19 cellular contexts compared by ENCODE assay signal in the genomic region with DNA sequence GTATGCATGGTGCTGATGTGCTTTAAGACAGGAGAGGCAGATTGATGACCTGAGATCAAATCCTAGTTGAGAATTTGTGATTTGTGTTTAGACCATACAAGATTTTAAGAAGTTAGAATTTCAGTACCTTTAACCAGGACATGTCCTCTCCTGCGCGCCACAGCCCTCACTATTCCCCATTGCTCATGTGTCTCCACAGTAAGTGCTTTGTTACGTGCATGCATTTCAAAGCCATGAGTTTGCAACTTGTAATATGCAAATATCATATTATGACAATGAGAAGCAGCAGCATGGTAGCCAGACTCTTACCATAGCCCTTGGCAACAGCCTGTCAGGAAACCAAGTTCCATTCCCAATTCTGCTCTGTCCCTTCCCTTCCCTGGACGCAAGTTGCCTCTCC.
DNase-seq lines count a peak whose midpoint lies in the region; ATAC-seq and TF ChIP-seq lines count a peak whose summit lies in the region.
"Had no signal": no experiment of that assay in that cellular context is flagged by ENCODE, and none has a peak within 500 bp of the region (broad histone marks: within the 10 kb centered on the region; RNA-seq: fewer than 3 reads in every experiment).

No MANE protein-coding gene starts in this region.

- CTCF ChIA-PET in mammary epithelial cell (lab: Charles Lee; ENCODE audit: low non-redundant PET) (no interaction called here), MCF 10A (lab: Yijun Ruan, JAX) (interaction anchor here (0.5 to 2.5 kb wide), 11 partner anchors 8 to 598 kb away, joined by 3 to 9 read pairs (median 3); no protein-coding TSS in a partner anchor), WTC11 (lab: Charles Lee) (interaction anchor here (0.8 to 1.4 kb wide), 3 partner anchors 10 to 96 kb away, joined by 3 to 5 read pairs (median 3); no protein-coding TSS in a partner anchor), T-cell (lab: Charles Lee) (no interaction called here)

- H3K27me3 Mint-ChIP-seq in MCF 10A (ENCODE audit: insufficient read depth, unreplicated experiment) = peaks cover 52% of the 10 kb centered on the region
- H3K27me3 Mint-ChIP-seq in WTC11 (ENCODE audit: low read depth) = no peaks in the 10 kb centered on the region; the same call in 1 of the 2 replicates
- H3K27me3 Mint-ChIP-seq in T-cell = no peaks in the 10 kb centered on the region
- H3K27me3 Mint-ChIP-seq: CD4-positive, alpha-beta memory T cell had no signal

- H3K36me3 ChIP-seq in mammary epithelial cell (ENCODE audit: insufficient read depth, low read length) = no peaks in the 10 kb centered on the region
- H3K36me3 ChIP-seq: BLaER1, HAP-1 had no signal

- no peak overlapping the region for H3K9ac ChIP-seq in mammary epithelial cell (ENCODE audit: insufficient read depth, low read length)
- H3K9ac ChIP-seq: BLaER1 had no signal

- no peak for TF ChIP-seq CTCF in mammary epithelial cell (conservative IDR thresholded peaks at IDR 0.05 in 1 of 2, IDR thresholded peaks at IDR 0.05 in 1 of 2; ENCODE audit: extremely low read depth in 1 of 2, insufficient read depth in 1 of 2, low read depth in 1 of 2, low read length in 2 of 2)
- TF ChIP-seq CTCF in MCF 10A (IDR thresholded peaks at IDR 0.05; ENCODE audit: unreplicated experiment) = no peak
- no peak for TF ChIP-seq CTCF in WTC11 (IDR thresholded peaks at IDR 0.05)
- TF ChIP-seq CTCF in foreskin keratinocyte (conservative IDR thresholded peaks at IDR 0.05) = no peak

- no peak overlapping the region for H3K27ac Mint-ChIP-seq in MCF 10A (ENCODE audit: low read depth, unreplicated experiment)
- peak overlapping the region; percentile 2; the same call in 1 of the 2 replicates for H3K27ac Mint-ChIP-seq in WTC11
- H3K27ac Mint-ChIP-seq in T-cell = no peak overlapping the region
- H3K27ac Mint-ChIP-seq: CD14-positive monocyte; CD4-positive, alpha-beta memory T cell had no signal

- H3K4me1 ChIP-seq in mammary epithelial cell (ENCODE audit: insufficient read depth, low read length) (peaks cover 3% of the 10 kb centered on the region), foreskin keratinocyte (no peaks in the 10 kb centered on the region)
- H3K4me1 ChIP-seq: A549, BLaER1, HAP-1 had no signal

- no peaks in the 10 kb centered on the region for H4K20me1 ChIP-seq in mammary epithelial cell (ENCODE audit: insufficient read depth, low read length)
- H4K20me1 ChIP-seq: BLaER1 had no signal

- no peak overlapping the region for H3K4me2 ChIP-seq in mammary epithelial cell (ENCODE audit: insufficient read depth, low read depth, low read length)
- H3K4me2 ChIP-seq: A549, BLaER1 had no signal

- H2AFZ ChIP-seq in mammary epithelial cell (ENCODE audit: low read depth, low read length) = no peak overlapping the region

- BruUV-seq in mammary epithelial cell (replicated peaks; lab: Mats Ljungman, UMichigan) (no TSS peak), MCF 10A (replicated peaks; lab: Mats Ljungman, UMichigan) (no TSS peak)

- H3K79me2 ChIP-seq in mammary epithelial cell (ENCODE audit: insufficient read depth, low read length) = no peaks in the 10 kb centered on the region

- peaks cover 3% of the 10 kb centered on the region for H3K27me3 ChIP-seq in mammary epithelial cell (ENCODE audit: insufficient read depth, low read length)
- H3K27me3 ChIP-seq in foreskin keratinocyte = no peaks in the 10 kb centered on the region
- H3K27me3 ChIP-seq: BLaER1 had no signal

- peak; percentile 16; the same call in 1 of the 2 replicates for ATAC-seq in WTC11
- peak; percentile 90 for ATAC-seq in foreskin keratinocyte
- no peak for ATAC-seq in T-cell (replicated peaks in 1 of 4)
- ATAC-seq in HG02973 (IDR thresholded peaks at IDR 0.05; ENCODE audit: unreplicated experiment) = no peak
- ATAC-seq: A549, K562 had no signal

- H3K9me3 Mint-ChIP-seq in MCF 10A (ENCODE audit: unreplicated experiment) = no peaks in the 10 kb centered on the region
- H3K9me3 Mint-ChIP-seq in WTC11 = peaks cover 8% of the 10 kb centered on the region
- H3K9me3 Mint-ChIP-seq in T-cell = no peaks in the 10 kb centered on the region
- H3K9me3 Mint-ChIP-seq: CD4-positive, alpha-beta memory T cell had no signal

- DNase-seq in mammary epithelial cell (peak; percentile 15), MCF 10A (ENCODE audit: unreplicated experiment) (no peak), WTC11 (ENCODE audit: low spot score) (no peak), foreskin keratinocyte (peak; percentile 32 to 61), occipital lobe (lab: John Stamatoyannopoulos, UW) (no peak), T-cell (no peak)
- DNase-seq: Calu3; CD4-positive, alpha-beta memory T cell; DMS 273 treated with DMSO at 0.1 percent for 48 hours; DND-41; EL; IMR-90 had no signal

- intact Hi-C loops in mammary epithelial cell (cut with micrococcal nuclease) = loop anchor here (5.0 kb wide), 1 partner anchor 265 kb away; no protein-coding TSS in a partner anchor
- intact Hi-C loops in MCF 10A (cut with micrococcal nuclease) = loop anchor here (2.0 to 5.0 kb wide), 2 partner anchors 265 to 639 kb away; no protein-coding TSS in a partner anchor

- H3K9me3 ChIP-seq in mammary epithelial cell (replicated peaks; ENCODE audit: insufficient read depth, low read length) = no peaks in the 10 kb centered on the region
- H3K9me3 ChIP-seq: A549, BLaER1, HAP-1 had no signal

- no peak overlapping the region for H3K27ac ChIP-seq in mammary epithelial cell (ENCODE audit: insufficient read depth, low read depth, low read length)
- no peak overlapping the region for H3K27ac ChIP-seq in foreskin keratinocyte
- H3K27ac ChIP-seq: 22Rv1, A549, BLaER1 had no signal

- H3K4me3 Mint-ChIP-seq in MCF 10A (ENCODE audit: unreplicated experiment) (no peak overlapping the region), WTC11 (no peak overlapping the region), T-cell (no peak overlapping the region)
- H3K4me3 Mint-ChIP-seq: CD14-positive monocyte; CD4-positive, alpha-beta memory T cell had no signal

- in situ Hi-C loops in mammary epithelial cell (cut with MboI; ENCODE audit: low sequenced_read_pairs in 2 of 2) = loop anchor here in 1 of 2 donors (25.0 kb wide), 1 partner anchor 640 kb away; no protein-coding TSS in a partner anchor

- POLR2A ChIA-PET in MCF 10A (lab: Yijun Ruan, JAX) = no interaction called here
- POLR2A ChIA-PET in WTC11 (lab: Charles Lee) = no interaction called here
- POLR2A ChIA-PET in T-cell (lab: Charles Lee) = no interaction called here

- H3K4me1 Mint-ChIP-seq in MCF 10A (ENCODE audit: insufficient read depth, unreplicated experiment) (no peaks in the 10 kb centered on the region), WTC11 (peaks cover 5% of the 10 kb centered on the region), T-cell (no peaks in the 10 kb centered on the region)
- H3K4me1 Mint-ChIP-seq: CD4-positive, alpha-beta memory T cell had no signal

- dilution Hi-C loops in mammary epithelial cell (cut with HindIII; ENCODE audit: low sequenced_read_pairs) = no loop called here

- H3K36me3 Mint-ChIP-seq in MCF 10A (ENCODE audit: insufficient read depth, unreplicated experiment) (no peaks in the 10 kb centered on the region), WTC11 (no peaks in the 10 kb centered on the region), T-cell (peaks cover 3% of the 10 kb centered on the region)
- H3K36me3 Mint-ChIP-seq: CD14-positive monocyte had no signal

- no peak overlapping the region for H3K4me3 ChIP-seq in mammary epithelial cell (replicated peaks in 1 of 3; ENCODE audit: insufficient read depth in 1 of 3, low read depth in 2 of 3, low read length in 3 of 3)
- H3K4me3 ChIP-seq: A549, BLaER1, HAP-1, K562 had no signal

- 76% methylated on average over 4 of the region's 4 CpGs for WGBS in mammary epithelial cell (ENCODE audit: low coverage, missing lambda C conversion rate)

TF ChIP-seq in WTC11, 78 proteins besides CTCF, POLR2A, EP300 and RAD21 (continues in another document):
- TF ChIP-seq, protein P1, sequence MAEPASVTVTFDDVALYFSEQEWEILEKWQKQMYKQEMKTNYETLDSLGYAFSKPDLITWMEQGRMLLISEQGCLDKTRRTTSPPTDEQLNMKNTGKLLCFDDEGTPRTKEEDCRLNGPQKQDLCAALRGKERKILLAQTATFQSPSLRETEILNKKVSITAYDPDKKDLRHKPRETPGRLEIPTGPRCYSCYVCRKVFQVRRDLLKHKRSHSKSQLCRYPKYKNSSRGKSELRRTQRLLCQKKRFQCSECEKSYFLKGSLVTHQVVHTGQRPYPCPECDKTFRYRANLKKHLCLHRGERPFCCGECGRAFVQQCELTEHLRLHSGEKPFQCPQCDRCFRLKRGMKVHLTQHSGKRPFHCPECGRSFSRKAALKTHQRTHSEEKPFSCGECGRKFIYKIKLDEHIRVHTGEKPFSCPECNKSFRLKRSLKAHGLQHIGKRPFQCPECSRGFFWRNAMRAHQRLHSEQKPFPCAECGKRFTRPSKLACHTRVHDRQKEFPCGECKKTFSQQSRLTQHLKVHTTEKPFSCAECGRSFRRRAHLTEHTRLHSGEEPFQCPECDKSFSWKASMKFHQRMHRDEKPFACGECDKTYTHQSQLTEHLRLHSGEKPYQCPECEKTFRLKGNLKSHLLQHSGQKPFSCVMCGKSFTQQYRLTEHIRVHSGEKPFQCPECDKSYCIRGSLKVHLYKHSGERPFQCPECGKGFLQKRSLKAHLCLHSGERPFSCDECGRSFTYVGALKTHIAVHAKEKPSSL (CRISPR knock-in tag; conservative IDR thresholded peaks at IDR 0.05) = no peak
- no peak for TF ChIP-seq MYBL2 (CRISPR knock-in tag; IDR thresholded peaks at IDR 0.05)
- TF ChIP-seq TP53 (CRISPR knock-in tag; IDR thresholded peaks at IDR 0.05) = no peak
- TF ChIP-seq, protein P2, sequence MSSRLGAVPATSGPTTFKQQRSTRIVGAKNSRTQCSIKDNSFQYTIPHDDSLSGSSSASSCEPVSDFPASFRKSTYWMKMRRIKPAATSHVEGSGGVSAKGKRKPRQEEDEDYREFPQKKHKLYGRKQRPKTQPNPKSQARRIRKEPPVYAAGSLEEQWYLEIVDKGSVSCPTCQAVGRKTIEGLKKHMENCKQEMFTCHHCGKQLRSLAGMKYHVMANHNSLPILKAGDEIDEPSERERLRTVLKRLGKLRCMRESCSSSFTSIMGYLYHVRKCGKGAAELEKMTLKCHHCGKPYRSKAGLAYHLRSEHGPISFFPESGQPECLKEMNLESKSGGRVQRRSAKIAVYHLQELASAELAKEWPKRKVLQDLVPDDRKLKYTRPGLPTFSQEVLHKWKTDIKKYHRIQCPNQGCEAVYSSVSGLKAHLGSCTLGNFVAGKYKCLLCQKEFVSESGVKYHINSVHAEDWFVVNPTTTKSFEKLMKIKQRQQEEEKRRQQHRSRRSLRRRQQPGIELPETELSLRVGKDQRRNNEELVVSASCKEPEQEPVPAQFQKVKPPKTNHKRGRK (CRISPR knock-in tag; IDR thresholded peaks at IDR 0.05; ENCODE audit: borderline replicate concordance) = no peak
- TF ChIP-seq ZNF138 (CRISPR knock-in tag; conservative IDR thresholded peaks at IDR 0.05) = no peak

Comparison
In these comparisons a context has a peak if more than half of its experiments do, and no peak if none do; other contexts are left out.
1. DNase-seq: peak in mammary epithelial cell (single experiment) and foreskin keratinocyte (2 of 2); none in MCF 10A (single experiment), WTC11 (single experiment), occipital lobe (single experiment) and T-cell (0 of 34).
2. CTCF ChIA-PET loops: an anchor here in MCF 10A (0.5 to 2.5 kb wide) and WTC11 (0.8 to 1.4 kb wide); none called in mammary epithelial cell and T-cell.
3. ATAC-seq: peak in WTC11 (single experiment) and foreskin keratinocyte (single experiment); none in T-cell (0 of 4) and HG02973 (single experiment).